In genomic region chr4:102521570-102522553, GRCh38 we compare ENCODE assay signal across 23 cellular contexts. TPM values are rescaled to one million over a fixed set of nuclear protein-coding genes. Genes with fewer than 3 reads are reported as not detected.
DNase-seq lines count a peak whose midpoint lies in the region; ATAC-seq and FAIRE-seq lines count a peak whose summit lies in the region.
"Had no signal": no experiment of that assay in that cellular context is flagged by ENCODE, and none has a peak within 500 bp of the region (broad histone marks: within the 10 kb centered on the region; RNA-seq: fewer than 3 reads in every experiment).

No MANE protein-coding gene starts in this region.

- H3K4me3 Mint-ChIP-seq in central memory CD8-positive, alpha-beta T cell = no peak overlapping the region

- H3K27ac ChIP-seq in trophoblast cell (ENCODE audit: low read depth, low read length) = no peak overlapping the region
- H3K27ac ChIP-seq: brain microvascular endothelial cell, left ventricle myocardium inferior, Peyer's patch, thyroid gland had no signal

- H3K9ac ChIP-seq in trophoblast cell (ENCODE audit: low read length) = no peak overlapping the region
- H3K9ac ChIP-seq: SK-N-SH had no signal

- no peaks in the 10 kb centered on the region for H3K4me1 ChIP-seq in trophoblast cell (ENCODE audit: control insufficient read depth in 1 of 2, insufficient read depth in 2 of 2, low read length in 2 of 2)
- H3K4me1 ChIP-seq: HAP-1 had no signal

- H3K36me3 ChIP-seq in trophoblast cell (ENCODE audit: control insufficient read depth in 1 of 2, insufficient read depth in 2 of 2, low read length in 2 of 2) = no peaks in the 10 kb centered on the region
- H3K36me3 ChIP-seq: brain microvascular endothelial cell, HAP-1, left ventricle myocardium inferior, Peyer's patch, thyroid gland had no signal

- no peak overlapping the region for H3K4ac ChIP-seq in trophoblast cell (ENCODE audit: low read depth, low read length)

- no peaks in the 10 kb centered on the region for H3K27me3 ChIP-seq in trophoblast cell (ENCODE audit: insufficient read depth, low read length)
- H3K27me3 ChIP-seq: brain microvascular endothelial cell, Peyer's patch, thyroid gland had no signal

- H4K8ac ChIP-seq in trophoblast cell (ENCODE audit: low read depth, low read length) = no peak overlapping the region

- peak overlapping the region; percentile 96 for H3K23ac ChIP-seq in trophoblast cell (ENCODE audit: low read length)

- peak overlapping the region; percentile 52 for H3K27ac Mint-ChIP-seq in central memory CD8-positive, alpha-beta T cell (ENCODE audit: low read depth)

- peaks cover 76% of the 10 kb centered on the region for H3K4me1 Mint-ChIP-seq in central memory CD8-positive, alpha-beta T cell

- H3K9me3 ChIP-seq in trophoblast cell (ENCODE audit: insufficient read depth, low read depth, low read length) = no peaks in the 10 kb centered on the region
- H3K9me3 ChIP-seq: HAP-1, Peyer's patch, SK-N-SH, thyroid gland had no signal

- WGBS in trophoblast cell (ENCODE audit: extremely low coverage, insufficient coverage, insufficient read length) = no CpG with 5 or more reads among the region's 5 CpGs

- H3K79me1 ChIP-seq in trophoblast cell (ENCODE audit: low read length) = no peaks in the 10 kb centered on the region

- no peak overlapping the region for H2BK12ac ChIP-seq in trophoblast cell (ENCODE audit: low read length)

- H4K12ac ChIP-seq in trophoblast cell (ENCODE audit: low read depth, low read length) = no peak overlapping the region

- H2BK5ac ChIP-seq in trophoblast cell (ENCODE audit: low read depth, low read length, poor library complexity) = no peak overlapping the region

- no peak overlapping the region for H2BK120ac ChIP-seq in trophoblast cell (ENCODE audit: insufficient read depth, low read length, poor library complexity)

- H3K4me2 ChIP-seq in trophoblast cell (ENCODE audit: low read length) = no peak overlapping the region
- H3K4me2 ChIP-seq: SK-N-SH had no signal

- peak; percentile 59 for FAIRE-seq in GM18507 (lab: Jason Lieb, UNC)

- no peak overlapping the region for H3K14ac ChIP-seq in trophoblast cell (ENCODE audit: low read length)

- H3K79me2 ChIP-seq in trophoblast cell (ENCODE audit: control insufficient read depth, insufficient read depth, low read length, poor library complexity) = no peaks in the 10 kb centered on the region

- H3K27me3 Mint-ChIP-seq in central memory CD8-positive, alpha-beta T cell = no peaks in the 10 kb centered on the region

- H3K4me3 ChIP-seq in trophoblast cell (ENCODE audit: low read depth, low read length) = no peak overlapping the region
- H3K4me3 ChIP-seq: HAP-1, left ventricle myocardium inferior, Peyer's patch, thyroid gland had no signal

- H2AK5ac ChIP-seq in trophoblast cell (ENCODE audit: low read length) = no peak overlapping the region

- no peak overlapping the region for H3K18ac ChIP-seq in trophoblast cell (ENCODE audit: low read length)

- peaks cover 3% of the 10 kb centered on the region for H3K9me3 Mint-ChIP-seq in central memory CD8-positive, alpha-beta T cell

- no peak overlapping the region for H2AFZ ChIP-seq in trophoblast cell (ENCODE audit: insufficient read depth, low read length, poor library complexity)

- no peak overlapping the region for H4K91ac ChIP-seq in trophoblast cell (ENCODE audit: low read depth, low read length)

- peaks cover 30% of the 10 kb centered on the region for H3K36me3 Mint-ChIP-seq in central memory CD8-positive, alpha-beta T cell (ENCODE audit: insufficient read depth)

- no peak for DNase-seq in activated CD4-positive, CD25-positive, alpha-beta regulatory T cell treated with anti-CD3 and anti-CD28 coated beads, Interleukin-2, amount 50 U/mL, for 72 hours
- DNase-seq in GM18507 (ENCODE audit: extremely low spot score, insufficient read length, low read depth) = no peak
- no peak for DNase-seq in central memory CD8-positive, alpha-beta T cell (ENCODE audit: low spot score in 2 of 2)
- no peak for DNase-seq in trophoblast cell
- no peak for DNase-seq in hippocampal formation (lab: John Stamatoyannopoulos, UW)
- DNase-seq: activated naive CD4-positive, alpha-beta T cell treated with Interleukin-2 at 50 U/mL for 16 hours; brain microvascular endothelial cell; C1 segment of cervical spinal cord; cortex of kidney; DMS79; foreskin melanocyte; left ventricle myocardium inferior; NCI-H1092; NCI-H69; Peyer's patch; SK-N-SH; stimulated activated CD4-positive, alpha-beta T cell treated with anti-CD3 and anti-CD28 coated beads, Interleukin-4, amount 100 ng/mL, for 24 hours; stimulated activated CD8-positive, alpha-beta memory T cell treated with anti-CD3 and anti-CD28 coated beads, Interleukin-4, amount 100 ng/mL, for 48 hours; thyroid gland had no signal

- ATAC-seq in activated CD4-positive, CD25-positive, alpha-beta regulatory T cell treated with anti-CD3 and anti-CD28 coated beads, Interleukin-2, amount 50 U/mL, for 24 hours = peak; percentile 69 to 78
- no peak for ATAC-seq in central memory CD8-positive, alpha-beta T cell (replicated peaks; ENCODE audit: extremely low read depth, poor library complexity, severe bottlenecking)
- ATAC-seq in HG03442 (IDR thresholded peaks at IDR 0.05; ENCODE audit: unreplicated experiment) (no peak), GM18861 (IDR thresholded peaks at IDR 0.05; ENCODE audit: unreplicated experiment) (no peak)

RNA-seq across cellular contexts. Expression of gene NFKB1, which starts 20.7 kb away (rescaled TPM):
- 10.3 and 10.7 TPM in 2 replicates for polyA plus RNA-seq in trophoblast cell (2013)

Comparison
In these comparisons a context has a peak if more than half of its experiments do, and no peak if none do; other contexts are left out.
1. ATAC-seq: peak in activated CD4-positive, CD25-positive, alpha-beta regulatory T cell treated with anti-CD3 and anti-CD28 coated beads, Interleukin-2, amount 50 U/mL, for 24 hours (2 of 2); none in central memory CD8-positive, alpha-beta T cell (single experiment), HG03442 (single experiment) and GM18861 (single experiment).